Comparison of ENCODE assay signal across 1 cellular context in the genomic region with DNA sequence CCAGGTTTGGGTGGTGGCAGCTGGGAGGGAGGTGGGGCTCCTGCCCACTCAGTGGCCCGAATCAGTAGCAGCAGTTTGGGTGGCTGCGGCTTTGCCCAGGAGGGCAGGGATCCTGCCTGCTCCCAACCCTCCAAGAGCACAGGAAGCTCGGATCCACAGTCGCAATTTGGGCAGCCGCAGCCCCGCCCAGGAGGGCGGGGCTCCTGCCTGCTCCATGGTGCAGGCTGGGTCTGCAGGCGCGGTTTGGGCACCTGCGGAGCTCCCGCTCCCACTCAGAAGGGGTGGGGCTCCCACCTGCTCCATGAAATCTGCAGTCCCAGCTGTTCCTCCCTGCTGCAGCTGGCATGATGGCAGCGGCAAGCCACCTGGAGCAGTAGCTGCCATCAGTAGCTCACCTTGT.
TF ChIP-seq lines count a peak whose summit lies in the region.

No MANE protein-coding gene starts in this region.

TF ChIP-seq in K562, 482 proteins besides CTCF, POLR2A, EP300 and RAD21:
- TF ChIP-seq, protein P1, sequence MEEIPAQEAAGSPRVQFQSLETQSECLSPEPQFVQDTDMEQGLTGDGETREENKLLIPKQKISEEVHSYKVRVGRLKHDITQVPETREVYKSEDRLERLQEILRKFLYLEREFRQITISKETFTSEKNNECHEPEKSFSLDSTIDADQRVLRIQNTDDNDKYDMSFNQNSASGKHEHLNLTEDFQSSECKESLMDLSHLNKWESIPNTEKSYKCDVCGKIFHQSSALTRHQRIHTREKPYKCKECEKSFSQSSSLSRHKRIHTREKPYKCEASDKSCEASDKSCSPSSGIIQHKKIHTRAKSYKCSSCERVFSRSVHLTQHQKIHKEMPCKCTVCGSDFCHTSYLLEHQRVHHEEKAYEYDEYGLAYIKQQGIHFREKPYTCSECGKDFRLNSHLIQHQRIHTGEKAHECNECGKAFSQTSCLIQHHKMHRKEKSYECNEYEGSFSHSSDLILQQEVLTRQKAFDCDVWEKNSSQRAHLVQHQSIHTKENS (CRISPR knock-in tag; IDR thresholded peaks at IDR 0.05) = no peak
- no peak for TF ChIP-seq NBN (IDR thresholded peaks at IDR 0.05; ENCODE audit: low read depth)
- TF ChIP-seq, protein P2, sequence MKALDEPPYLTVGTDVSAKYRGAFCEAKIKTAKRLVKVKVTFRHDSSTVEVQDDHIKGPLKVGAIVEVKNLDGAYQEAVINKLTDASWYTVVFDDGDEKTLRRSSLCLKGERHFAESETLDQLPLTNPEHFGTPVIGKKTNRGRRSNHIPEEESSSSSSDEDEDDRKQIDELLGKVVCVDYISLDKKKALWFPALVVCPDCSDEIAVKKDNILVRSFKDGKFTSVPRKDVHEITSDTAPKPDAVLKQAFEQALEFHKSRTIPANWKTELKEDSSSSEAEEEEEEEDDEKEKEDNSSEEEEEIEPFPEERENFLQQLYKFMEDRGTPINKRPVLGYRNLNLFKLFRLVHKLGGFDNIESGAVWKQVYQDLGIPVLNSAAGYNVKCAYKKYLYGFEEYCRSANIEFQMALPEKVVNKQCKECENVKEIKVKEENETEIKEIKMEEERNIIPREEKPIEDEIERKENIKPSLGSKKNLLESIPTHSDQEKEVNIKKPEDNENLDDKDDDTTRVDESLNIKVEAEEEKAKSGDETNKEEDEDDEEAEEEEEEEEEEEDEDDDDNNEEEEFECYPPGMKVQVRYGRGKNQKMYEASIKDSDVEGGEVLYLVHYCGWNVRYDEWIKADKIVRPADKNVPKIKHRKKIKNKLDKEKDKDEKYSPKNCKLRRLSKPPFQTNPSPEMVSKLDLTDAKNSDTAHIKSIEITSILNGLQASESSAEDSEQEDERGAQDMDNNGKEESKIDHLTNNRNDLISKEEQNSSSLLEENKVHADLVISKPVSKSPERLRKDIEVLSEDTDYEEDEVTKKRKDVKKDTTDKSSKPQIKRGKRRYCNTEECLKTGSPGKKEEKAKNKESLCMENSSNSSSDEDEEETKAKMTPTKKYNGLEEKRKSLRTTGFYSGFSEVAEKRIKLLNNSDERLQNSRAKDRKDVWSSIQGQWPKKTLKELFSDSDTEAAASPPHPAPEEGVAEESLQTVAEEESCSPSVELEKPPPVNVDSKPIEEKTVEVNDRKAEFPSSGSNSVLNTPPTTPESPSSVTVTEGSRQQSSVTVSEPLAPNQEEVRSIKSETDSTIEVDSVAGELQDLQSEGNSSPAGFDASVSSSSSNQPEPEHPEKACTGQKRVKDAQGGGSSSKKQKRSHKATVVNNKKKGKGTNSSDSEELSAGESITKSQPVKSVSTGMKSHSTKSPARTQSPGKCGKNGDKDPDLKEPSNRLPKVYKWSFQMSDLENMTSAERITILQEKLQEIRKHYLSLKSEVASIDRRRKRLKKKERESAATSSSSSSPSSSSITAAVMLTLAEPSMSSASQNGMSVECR (CRISPR knock-in tag; IDR thresholded peaks at IDR 0.05) = no peak
- TF ChIP-seq SRF (CRISPR knock-in tag; IDR thresholded peaks at IDR 0.05) = no peak
- TF ChIP-seq RBM34 (IDR thresholded peaks at IDR 0.05; ENCODE audit: borderline replicate concordance, insufficient read depth, low read length) = no peak
- no peak for TF ChIP-seq ZNF217 (CRISPR knock-in tag; IDR thresholded peaks at IDR 0.05)
- TF ChIP-seq ARID1B (IDR thresholded peaks at IDR 0.05) = no peak
TF ChIP-seq in K562: peak in this region for 0.
